13 cellular contexts compared by ENCODE assay signal in the genomic region with DNA sequence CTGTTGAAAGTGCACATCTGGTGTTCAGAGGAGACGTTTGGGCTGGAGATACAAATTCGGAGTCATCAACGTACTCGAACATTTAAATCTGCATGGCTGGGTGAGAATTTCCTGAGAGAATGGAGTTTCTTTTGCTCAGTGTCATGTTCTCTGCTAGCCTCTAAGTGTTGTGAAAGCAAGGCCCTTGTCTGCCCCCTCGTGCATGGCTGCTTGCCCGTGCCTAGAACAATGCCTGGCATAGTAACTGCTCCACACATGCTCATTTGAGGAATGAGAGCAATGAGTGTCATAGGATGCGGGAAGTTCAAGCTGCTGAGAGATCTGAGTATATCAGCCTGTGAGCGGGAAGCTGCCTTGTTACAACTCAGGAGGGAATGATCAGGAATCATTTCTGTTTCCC.
DNase-seq lines count a peak whose midpoint lies in the region; ATAC-seq, FAIRE-seq and TF ChIP-seq lines count a peak whose summit lies in the region.
"Had no signal": no experiment of that assay in that cellular context is flagged by ENCODE, and none has a peak within 500 bp of the region (broad histone marks: within the 10 kb centered on the region; RNA-seq: fewer than 3 reads in every experiment).

No MANE protein-coding gene starts in this region.

- peak; percentile 12 for DNase-seq in A172 (ENCODE audit: low spot score)
- peak; percentile 71 for DNase-seq in Karpas-422
- peak; percentile 13 for DNase-seq in astrocyte of the hippocampus (ENCODE audit: low read depth, low spot score)
- peak; percentile 82 to 90 for DNase-seq in hippocampal formation (lab: John Stamatoyannopoulos, UW)
- no peak for DNase-seq in D721Med (ENCODE audit: insufficient read length, low spot score)
- DNase-seq in stimulated activated CD4-positive, alpha-beta T cell treated with anti-CD3 and anti-CD28 coated beads, Interleukin-4, amount 100 ng/mL, for 4 hours = no peak
- DNase-seq: activated CD4-positive, alpha-beta T cell treated with anti-CD3 and anti-CD28 coated beads for 36 hours; H9; naive thymus-derived CD8-positive, alpha-beta T cell had no signal

- ATAC-seq in HG02938 (IDR thresholded peaks at IDR 0.05; ENCODE audit: unreplicated experiment) (no peak), GM18909 (IDR thresholded peaks at IDR 0.05; ENCODE audit: poor library complexity, unreplicated experiment) (no peak)
- ATAC-seq: activated CD4-positive, alpha-beta T cell treated with anti-CD3 and anti-CD28 coated beads for 36 hours; naive thymus-derived CD8-positive, alpha-beta T cell had no signal

- no peak for FAIRE-seq in D721Med (lab: Jason Lieb, UNC)
- FAIRE-seq: HTR-8/SVneo had no signal

- H3K36me3 ChIP-seq in Karpas-422 (ENCODE audit: insufficient read depth, low read length) = no peaks in the 10 kb centered on the region

- H3K79me2 ChIP-seq in Karpas-422 (ENCODE audit: low read length) = no peaks in the 10 kb centered on the region

- H3K4me2 ChIP-seq in Karpas-422 (ENCODE audit: low read depth, low read length, poor library complexity, severe bottlenecking) = peak overlapping the region; percentile 53

- no peak for TF ChIP-seq CTCF in D721Med (IDR thresholded peaks at IDR 0.05; ENCODE audit: insufficient read depth, missing control alignments)

- no peak overlapping the region for H2AFZ ChIP-seq in Karpas-422 (ENCODE audit: low read length)

- H4K20me1 ChIP-seq in Karpas-422 (ENCODE audit: insufficient read depth, low read depth, low read length) = no peaks in the 10 kb centered on the region

- peak overlapping the region; percentile 68 for H3K9ac ChIP-seq in Karpas-422 (ENCODE audit: low read length)

- no peaks in the 10 kb centered on the region for H3K27me3 ChIP-seq in Karpas-422 (ENCODE audit: low read length)

- no peaks in the 10 kb centered on the region for H3K9me3 ChIP-seq in Karpas-422 (ENCODE audit: low read length)

- peak overlapping the region; percentile 96 for H3K27ac ChIP-seq in Karpas-422 (ENCODE audit: low read length)
- H3K27ac ChIP-seq: C4-2B had no signal

- H3K4me1 ChIP-seq in Karpas-422 (ENCODE audit: low read length) = peaks cover 77% of the 10 kb centered on the region

- H3K4me3 ChIP-seq in Karpas-422 (ENCODE audit: low read length) = no peak overlapping the region

- no peaks in the 10 kb centered on the region for H3K9me2 ChIP-seq in Karpas-422 (replicated peaks; ENCODE audit: insufficient read depth, low read length)

Comparison
In these comparisons a context has a peak if more than half of its experiments do, and no peak if none do; other contexts are left out.
1. DNase-seq: peak in A172 (single experiment), Karpas-422 (single experiment), astrocyte of the hippocampus (single experiment) and hippocampal formation (2 of 2); none in D721Med (single experiment) and stimulated activated CD4-positive, alpha-beta T cell treated with anti-CD3 and anti-CD28 coated beads, Interleukin-4, amount 100 ng/mL, for 4 hours (0 of 2).